Comparison of ENCODE assay signal across 24 cellular contexts in the genomic region with DNA sequence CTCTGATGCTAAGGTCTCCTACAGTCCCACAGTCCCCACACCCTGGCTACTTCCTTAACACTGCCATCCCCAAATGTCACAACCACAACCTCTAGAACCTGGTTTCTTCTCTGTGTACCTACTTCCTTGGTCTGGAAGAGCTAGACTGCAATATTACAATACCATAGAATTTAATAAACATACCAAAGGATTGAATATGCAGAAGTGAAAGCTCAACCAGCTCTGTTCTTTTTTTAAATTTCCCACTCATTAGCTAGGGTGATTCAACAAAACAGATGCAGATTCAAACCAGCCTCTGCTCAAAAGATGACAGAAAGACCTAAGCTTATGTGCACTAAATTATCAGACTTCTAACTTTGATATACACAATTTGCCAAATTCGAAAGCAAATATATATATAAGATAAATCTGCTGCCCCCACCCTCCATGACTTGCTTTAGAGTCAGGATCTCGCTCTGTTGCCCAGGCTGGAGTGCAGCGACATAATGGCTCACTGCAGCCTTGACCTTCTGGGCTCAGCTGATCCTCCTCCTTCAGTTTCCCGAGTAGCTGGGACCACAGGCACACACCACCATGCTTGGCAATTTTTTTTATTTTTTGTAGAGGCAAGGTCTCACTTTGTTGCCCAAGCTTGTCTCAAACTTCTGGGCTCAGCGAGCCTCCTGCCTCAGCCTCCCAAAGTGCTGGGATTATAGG.
A peak's percentile ranks its signal among the peaks of the same experiment; 100 is the strongest.
DNase-seq lines count a peak whose midpoint lies in the region; ATAC-seq and TF ChIP-seq lines count a peak whose summit lies in the region.
"Had no signal": no experiment of that assay in that cellular context is flagged by ENCODE, and none has a peak within 500 bp of the region (broad histone marks: within the 10 kb centered on the region; RNA-seq: fewer than 3 reads in every experiment).

No MANE protein-coding gene starts in this region.

- H3K27ac ChIP-seq in left lung: no peak overlapping the region
- H3K27ac ChIP-seq: A549, dorsolateral prefrontal cortex, epithelial cell of prostate, gastrocnemius medialis, prostate gland, skin epidermis, stomach, upper lobe of left lung had no signal

- no peaks in the 10 kb centered on the region for H3K36me3 ChIP-seq in left lung
- H3K36me3 ChIP-seq: gastrocnemius medialis, prostate gland, stomach, upper lobe of left lung had no signal

- intact Hi-C loops in left lung (cut with DNase I): no loop called here

- TF ChIP-seq CTCF in AG10803 (conservative IDR thresholded peaks at IDR 0.05; ENCODE audit: low read length) (no peak), left lung (IDR thresholded peaks at IDR 0.05) (no peak)

- H3K4me1 ChIP-seq in left lung: peaks cover 0 to 4% of the 10 kb centered on the region in 2 donors
- H3K4me1 ChIP-seq: A549, prostate gland had no signal

- no peaks in the 10 kb centered on the region for H3K27me3 ChIP-seq in left lung
- H3K27me3 ChIP-seq: dorsolateral prefrontal cortex, gastrocnemius medialis, stomach, upper lobe of left lung had no signal

- H3K4me3 ChIP-seq in AG10803 (ENCODE audit: low read length) (no peak overlapping the region), left lung (no peak overlapping the region)
- H3K4me3 ChIP-seq: A549, dorsolateral prefrontal cortex, gastrocnemius medialis, prostate gland, skin epidermis, stomach, upper lobe of left lung had no signal

- no peaks in the 10 kb centered on the region for H3K9me3 ChIP-seq in left lung
- H3K9me3 ChIP-seq: A549, gastrocnemius medialis, prostate gland, stomach, upper lobe of left lung had no signal

- DNase-seq in AG10803 (ENCODE audit: low read depth) (peak; percentile 27), NOMO-1 treated with DMSO at 0.1 percent for 48 hours (lab: John Stamatoyannopoulos, UW; ENCODE audit: unreplicated experiment) (peak; percentile 64), fibroblast of peridontal ligament (ENCODE audit: extremely low read depth) (peak; percentile 21), left lung (no peak)
- DNase-seq in activated CD4-positive, alpha-beta T cell treated with anti-CD3 and anti-CD28 coated beads, Interleukin-2, amount 50 U/mL, for 1 hour: no peak
- DNase-seq: activated T-cell treated with anti-CD3 and anti-CD28 coated beads for 4 hours; aorta; CD4-positive, alpha-beta T cell; central memory CD4-positive, alpha-beta T cell; dorsolateral prefrontal cortex; gastrocnemius medialis; left cardiac atrium; NCI-H1694 treated with DMSO at 0.1 percent for 48 hours; NCI-H446 treated with DMSO at 0.1 percent for 48 hours; NK-92 treated with Interleukin-12 subunit alpha and Interleukin-12 subunit beta, amount 100 ng/mL, for 24 hours; stomach; upper lobe of left lung had no signal

- ATAC-seq in GM18868 (IDR thresholded peaks at IDR 0.05; ENCODE audit: unreplicated experiment) (peak; percentile 34), GM18520 (IDR thresholded peaks at IDR 0.05; ENCODE audit: unreplicated experiment) (no peak), left lung (no peak), HG02852 (IDR thresholded peaks at IDR 0.05; ENCODE audit: unreplicated experiment) (no peak)
- ATAC-seq: A549, gastrocnemius medialis, left cardiac atrium had no signal

Comparison
In these comparisons a context has a peak if more than half of its experiments do, and no peak if none do; other contexts are left out.
1. DNase-seq: peak in AG10803 (single experiment), NOMO-1 treated with DMSO at 0.1 percent for 48 hours (single experiment) and fibroblast of peridontal ligament (single experiment); none in activated CD4-positive, alpha-beta T cell treated with anti-CD3 and anti-CD28 coated beads, Interleukin-2, amount 50 U/mL, for 1 hour (single experiment) and left lung (0 of 2).